28 cellular contexts compared by ENCODE assay signal in genomic region chr3:142363936-142364467, GRCh38.
"Had no signal": no experiment of that assay in that cellular context is flagged by ENCODE, and none has a peak within 500 bp of the region (broad histone marks: within the 10 kb centered on the region; RNA-seq: fewer than 3 reads in every experiment).

No MANE protein-coding gene starts in this region.

- H3K27me3 Mint-ChIP-seq: activated CD4-positive, alpha-beta T cell treated with anti-CD3 and anti-CD28 coated beads for 36 hours; activated naive CD4-positive, alpha-beta T cell treated with anti-CD3 and anti-CD28 coated beads, Interleukin-2, amount 50 U/mL, for 24 hours; activated naive CD8-positive, alpha-beta T cell treated with anti-CD3 and anti-CD28 coated beads, Interleukin-2, amount 50 U/mL, for 24 hours; effector memory CD8-positive, alpha-beta T cell; naive thymus-derived CD4-positive, alpha-beta T cell had no signal

- H3K4me1 Mint-ChIP-seq: activated CD4-positive, alpha-beta T cell treated with anti-CD3 and anti-CD28 coated beads for 36 hours; activated naive CD4-positive, alpha-beta T cell treated with anti-CD3 and anti-CD28 coated beads, Interleukin-2, amount 50 U/mL, for 24 hours; activated naive CD8-positive, alpha-beta T cell treated with anti-CD3 and anti-CD28 coated beads, Interleukin-2, amount 50 U/mL, for 24 hours; neural crest cell had no signal

- H3K4me1 ChIP-seq: gastroesophageal sphincter, right atrium auricular region, testis, transverse colon, uterus had no signal

- H3K36me3 ChIP-seq: uterus had no signal

- H3K9me3 ChIP-seq: gastroesophageal sphincter, pancreas, right atrium auricular region, testis, transverse colon, uterus had no signal

- H3K9me3 Mint-ChIP-seq: activated naive CD4-positive, alpha-beta T cell treated with anti-CD3 and anti-CD28 coated beads, Interleukin-2, amount 50 U/mL, for 24 hours; activated naive CD8-positive, alpha-beta T cell treated with anti-CD3 and anti-CD28 coated beads, Interleukin-2, amount 50 U/mL, for 24 hours; activated T-helper 2 cell treated with anti-CD3 and anti-CD28 coated beads, Interferon-gamma antibody, Interleukin-2, Interleukin-4, amounts not matched to agents 10 μg/mL and 5 μg/mL and 100 μg/mL, durations not matched to agents 14 hours and 24 hours and 36 hours; effector memory CD8-positive, alpha-beta T cell; naive thymus-derived CD4-positive, alpha-beta T cell; neural crest cell; T-helper 1 cell treated with Interleukin-12 subunit alpha and Interleukin-12 subunit beta and Interleukin-4 antibody, amounts not matched to agents 30 μg/mL and 1 μg/mL, for 36 hours had no signal

- H3K4me3 Mint-ChIP-seq: activated CD4-positive, alpha-beta T cell treated with anti-CD3 and anti-CD28 coated beads for 36 hours; activated naive CD4-positive, alpha-beta T cell treated with anti-CD3 and anti-CD28 coated beads, Interleukin-2, amount 50 U/mL, for 24 hours; activated naive CD8-positive, alpha-beta T cell treated with anti-CD3 and anti-CD28 coated beads, Interleukin-2, amount 50 U/mL, for 24 hours; effector memory CD8-positive, alpha-beta T cell; naive thymus-derived CD4-positive, alpha-beta T cell; neural crest cell; T-helper 1 cell treated with Interleukin-12 subunit alpha and Interleukin-12 subunit beta and Interleukin-4 antibody, amounts not matched to agents 30 μg/mL and 1 μg/mL, for 36 hours had no signal

- H3K4me2 ChIP-seq: hepatocyte had no signal

- H3K4me3 ChIP-seq: gastroesophageal sphincter, hepatocyte, pancreas, right atrium auricular region, testis, transverse colon, uterus had no signal

- FAIRE-seq: endothelial cell of umbilical vein, pancreas had no signal

- H3K27me3 ChIP-seq: gastroesophageal sphincter, hepatocyte, pancreas, right atrium auricular region, testis, transverse colon, uterus had no signal

- ATAC-seq: activated CD4-positive, alpha-beta T cell treated with anti-CD3 and anti-CD28 coated beads for 36 hours; activated naive CD8-positive, alpha-beta T cell treated with anti-CD3 and anti-CD28 coated beads, Interleukin-2, amount 50 U/mL, for 24 hours; effector memory CD8-positive, alpha-beta T cell; gastroesophageal sphincter; naive thymus-derived CD4-positive, alpha-beta T cell; stimulated activated naive CD8-positive, alpha-beta T cell treated with anti-CD3 and anti-CD28 coated beads, Interleukin-15, Interleukin-2, amounts not matched to agents 100 U/mL and 50 U/mL, for 24 hours had no signal

- DNase-seq: activated CD4-positive, alpha-beta T cell treated with anti-CD3 and anti-CD28 coated beads for 36 hours; activated CD8-positive, alpha-beta memory T cell treated with anti-CD3 and anti-CD28 coated beads for 24 hours; activated naive CD8-positive, alpha-beta T cell treated with anti-CD3 and anti-CD28 coated beads, Interleukin-2, amount 50 U/mL, for 24 hours; activated T-cell treated with anti-CD3 and anti-CD28 coated beads, Interleukin-2, amount 50 U/mL, for 1 hour; amygdala; caudate nucleus; cortex of kidney; effector memory CD8-positive, alpha-beta T cell; islet precursor cell; midbrain; naive thymus-derived CD4-positive, alpha-beta T cell; nucleus accumbens; pancreas; stimulated activated CD4-positive, alpha-beta T cell treated with anti-CD3 and anti-CD28 coated beads, Interleukin-4, amount 100 ng/mL, for 1 hour; stimulated activated naive CD8-positive, alpha-beta T cell treated with anti-CD3 and anti-CD28 coated beads, Interleukin-15, Interleukin-2, amounts not matched to agents 100 U/mL and 50 U/mL, for 24 hours; SW 1271; T1000; testis; transverse colon; uterus had no signal

- H3K27ac ChIP-seq: gastroesophageal sphincter, hepatocyte, pancreas, right atrium auricular region, testis, transverse colon, uterus had no signal

- H3K27ac Mint-ChIP-seq: activated CD4-positive, alpha-beta T cell treated with anti-CD3 and anti-CD28 coated beads for 36 hours; activated naive CD4-positive, alpha-beta T cell treated with anti-CD3 and anti-CD28 coated beads, Interleukin-2, amount 50 U/mL, for 24 hours; activated naive CD8-positive, alpha-beta T cell treated with anti-CD3 and anti-CD28 coated beads, Interleukin-2, amount 50 U/mL, for 24 hours; activated T-helper 2 cell treated with anti-CD3 and anti-CD28 coated beads, Interferon-gamma antibody, Interleukin-2, Interleukin-4, amounts not matched to agents 10 μg/mL and 5 μg/mL and 100 μg/mL, durations not matched to agents 14 hours and 24 hours and 36 hours; T-helper 1 cell treated with Interleukin-12 subunit alpha and Interleukin-12 subunit beta and Interleukin-4 antibody, amounts not matched to agents 30 μg/mL and 1 μg/mL, for 36 hours had no signal
